Comparison of ENCODE assay signal across 8 cellular contexts in the genomic region with DNA sequence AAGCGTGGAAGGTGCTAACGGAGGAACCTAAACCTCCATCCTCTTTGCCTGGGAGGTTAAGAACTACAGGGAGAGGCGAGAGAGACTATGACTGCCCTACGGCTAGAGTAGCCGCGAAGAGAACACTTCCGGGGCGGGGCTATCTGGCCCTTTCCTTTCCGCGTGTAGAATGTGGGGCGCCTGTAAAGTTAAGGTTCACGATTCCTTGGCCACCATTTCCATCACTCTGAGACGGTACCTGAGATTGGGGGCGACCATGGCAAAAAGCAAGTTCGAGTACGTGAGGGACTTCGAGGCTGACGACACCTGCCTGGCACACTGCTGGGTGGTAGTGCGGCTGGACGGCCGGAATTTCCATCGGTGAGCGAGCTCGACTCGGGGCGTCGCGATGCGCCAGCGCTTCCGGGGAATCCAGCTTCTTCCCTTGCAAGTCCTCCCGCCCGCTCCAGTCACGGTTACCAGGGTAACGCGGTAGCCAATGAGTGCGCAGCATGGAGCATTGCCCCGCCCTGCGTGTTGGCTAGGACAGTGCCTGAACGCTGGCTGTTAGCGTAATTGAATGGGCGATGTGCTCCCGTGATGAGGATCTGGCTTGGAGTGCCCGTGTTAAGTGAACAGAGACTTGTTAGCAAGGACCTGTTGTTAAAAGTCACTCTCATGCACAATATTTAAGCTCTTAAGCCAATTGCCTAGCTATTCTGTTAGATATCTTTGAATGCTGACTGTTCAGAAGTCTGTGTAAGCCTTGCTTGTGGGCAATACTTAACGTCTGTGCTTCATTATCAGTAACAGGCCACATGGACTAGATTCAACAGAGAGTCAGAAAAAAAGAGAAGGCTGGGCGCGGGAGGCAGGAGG. TPM values are rescaled to one million over a fixed set of nuclear protein-coding genes. Genes with fewer than 3 reads are reported as not detected.
DNase-seq lines count a peak whose midpoint lies in the region; ATAC-seq, FAIRE-seq and TF ChIP-seq lines count a peak whose summit lies in the region.

A gene (plus strand): TSS at position 149 of the 858 bp plus-strand sequence. CDS start 21 bp downstream, at position 170.

- peak within 1 kb of the TSS; percentile 84 to 94 for H3K4me3 Mint-ChIP-seq in activated T-cell treated with anti-CD3 and anti-CD28 coated beads, Interleukin-2, amount 50 U/mL, for 72 hours

- 4% methylated on average over 18 of the region's 47 CpGs for WGBS in esophagus muscularis mucosa

- peak; percentile 74 for FAIRE-seq in RCC 7860 (lab: Jason Lieb, UNC)

- intact Hi-C loops in esophagus muscularis mucosa (cut with DNase I) = no loop called here

- peak within 1 kb of the TSS; percentile 64 to 86 (median 74) for H3K4me3 ChIP-seq in esophagus muscularis mucosa

- H3K27ac Mint-ChIP-seq in activated T-cell treated with anti-CD3 and anti-CD28 coated beads, Interleukin-2, amount 50 U/mL, for 72 hours = peak within 1 kb of the TSS; percentile 82

- H3K27me3 Mint-ChIP-seq in activated T-cell treated with anti-CD3 and anti-CD28 coated beads, Interleukin-2, amount 50 U/mL, for 72 hours (ENCODE audit: low read depth) = no peaks in the 10 kb centered on the region

- peak within 1 kb of the TSS; percentile 79 for H3K27ac ChIP-seq in KOPT-K1 (ENCODE audit: low read depth, low read length, poor library complexity, severe bottlenecking)
- H3K27ac ChIP-seq in esophagus muscularis mucosa (replicated peaks in 1 of 4) = peak within 1 kb of the TSS; percentile 91 to 94 (median 93)

- H3K9me3 ChIP-seq in KOPT-K1 (ENCODE audit: insufficient read depth, low read length, poor library complexity, severe bottlenecking) (no peaks in the 10 kb centered on the region), esophagus muscularis mucosa (no peaks in the 10 kb centered on the region)

- peaks cover 8 to 9% (median 9%) of the 10 kb centered on the region in 4 donors for H3K4me1 ChIP-seq in esophagus muscularis mucosa

- H3K4me1 Mint-ChIP-seq in activated T-cell treated with anti-CD3 and anti-CD28 coated beads, Interleukin-2, amount 50 U/mL, for 72 hours (ENCODE audit: low read depth) = peaks cover 40% of the 10 kb centered on the region

- no peaks in the 10 kb centered on the region for H3K27me3 ChIP-seq in esophagus muscularis mucosa

- no peak for TF ChIP-seq POLR2A in esophagus muscularis mucosa (IDR thresholded peaks at IDR 0.05; ENCODE audit: low read depth)

- H3K36me3 ChIP-seq in KOPT-K1 (ENCODE audit: insufficient read depth, low read length) (peaks cover 35% of the 10 kb centered on the region), esophagus muscularis mucosa (peaks cover 17 to 39% (median 29%) of the 10 kb centered on the region in 4 donors)

- DNase-seq in DMS79 (lab: John Stamatoyannopoulos, UW) = peak; percentile 79
- DNase-seq in RCC 7860 (ENCODE audit: low spot score) = peak; percentile 88
- DNase-seq in activated T-cell treated with anti-CD3 and anti-CD28 coated beads, Interleukin-2, amount 50 U/mL, for 72 hours = peak; percentile 98 to 99
- peak; percentile 100 for DNase-seq in esophagus muscularis mucosa (ENCODE audit: extremely low spot score)
- DNase-seq in myocyte (ENCODE audit: low read depth) = peak; percentile 98
- DNase-seq in stimulated activated CD8-positive, alpha-beta memory T cell treated with anti-CD3 and anti-CD28 coated beads, Interleukin-7, amount 100 ng/mL, for 48 hours (ENCODE audit: extremely low read depth in 1 of 2, low read depth in 1 of 2) = peak; percentile 97 to 99

- TF ChIP-seq EP300 in esophagus muscularis mucosa (IDR thresholded peaks at IDR 0.05) = no peak

- peaks cover 0 to 3% of the 10 kb centered on the region in 2 donors for H3K36me3 Mint-ChIP-seq in activated T-cell treated with anti-CD3 and anti-CD28 coated beads, Interleukin-2, amount 50 U/mL, for 72 hours (ENCODE audit: insufficient read depth in 2 of 2)

- peak in 1 of 3 experiments; percentile 21 for TF ChIP-seq CTCF in esophagus muscularis mucosa (IDR thresholded peaks at IDR 0.05)

- H3K9me3 Mint-ChIP-seq in activated T-cell treated with anti-CD3 and anti-CD28 coated beads, Interleukin-2, amount 50 U/mL, for 72 hours = no peaks in the 10 kb centered on the region

- peak; percentile 93 for ATAC-seq in GM21786 (IDR thresholded peaks at IDR 0.05; ENCODE audit: unreplicated experiment)
- peak; percentile 97 to 98 for ATAC-seq in activated T-cell treated with anti-CD3 and anti-CD28 coated beads, Interleukin-2, amount 50 U/mL, for 72 hours (replicated peaks in 1 of 2)

RNA-seq across cellular contexts. Expression of the gene that starts here (rescaled TPM):
- total RNA-seq in activated T-cell treated with anti-CD3 and anti-CD28 coated beads, Interleukin-2, amount 50 U/mL, for 72 hours = 10 to 100 TPM; 33.4 to 35.7 TPM
- total RNA-seq in esophagus muscularis mucosa (10 to 100 TPM; 14.1 to 22.7 (median 20.7) TPM), myocyte (13.0 and 13.9 TPM in 2 replicates)
- polyA plus RNA-seq in myocyte (2012) = 12.4 TPM

Comparison
In these comparisons a context has a peak if more than half of its experiments do, and no peak if none do; other contexts are left out.
1. Peak in every context shown above with its lines: DNase-seq, ATAC-seq, H3K4me3 ChIP-seq and H3K27ac ChIP-seq.